ENCODE assay signal across 15 cellular contexts in the genomic region with DNA sequence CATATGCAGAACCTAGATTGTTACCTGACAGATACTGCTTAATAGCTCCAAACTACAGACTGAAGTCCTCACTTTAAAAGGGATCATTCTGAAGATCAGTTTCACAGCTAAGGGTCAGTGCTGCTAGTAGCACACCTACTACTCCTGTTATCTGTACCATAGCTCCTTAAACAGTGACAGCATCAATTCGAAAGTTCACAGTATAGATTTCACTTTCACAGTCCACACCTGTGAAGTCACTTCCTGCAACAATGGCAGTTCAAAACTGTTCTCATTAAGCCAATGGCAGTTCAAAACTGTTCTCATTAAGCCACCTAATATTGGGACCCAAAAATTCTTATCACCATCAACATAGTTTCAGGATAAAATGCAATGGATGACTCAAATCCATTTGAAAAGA. TPM values are rescaled to one million over a fixed set of nuclear protein-coding genes. Genes with fewer than 3 reads are reported as not detected.
DNase-seq lines count a peak whose midpoint lies in the region; ATAC-seq, FAIRE-seq and TF ChIP-seq lines count a peak whose summit lies in the region.
"Had no signal": no experiment of that assay in that cellular context is flagged by ENCODE, and none has a peak within 500 bp of the region (broad histone marks: within the 10 kb centered on the region; RNA-seq: fewer than 3 reads in every experiment).

No MANE protein-coding gene starts in this region.

- H3K27ac ChIP-seq in dorsolateral prefrontal cortex = no peak overlapping the region
- H3K27ac ChIP-seq: hepatocyte had no signal

- no peaks in the 10 kb centered on the region for H3K9me3 Mint-ChIP-seq in natural killer cell treated with Interleukin-12 subunit alpha and Interleukin-12 subunit beta and Interleukin-15 and Interleukin-18, amount 100 ng/mL, for 72 hours
- H3K9me3 Mint-ChIP-seq in natural killer cell = no peaks in the 10 kb centered on the region

- peaks cover 12 to 15% of the 10 kb centered on the region in 2 donors for H3K4me1 Mint-ChIP-seq in natural killer cell treated with Interleukin-12 subunit alpha and Interleukin-12 subunit beta and Interleukin-15 and Interleukin-18, amount 100 ng/mL, for 72 hours (ENCODE audit: low read depth in 2 of 2)
- peaks cover 6 to 12% of the 10 kb centered on the region in 2 donors for H3K4me1 Mint-ChIP-seq in natural killer cell

- DNase-seq in natural killer cell treated with Interleukin-12 subunit alpha and Interleukin-12 subunit beta and Interleukin-15 and Interleukin-18, amount 100 ng/mL, for 72 hours (ENCODE audit: low spot score) = no peak
- DNase-seq in natural killer cell (no peak), urothelium cell line (ENCODE audit: low spot score) (no peak), dorsolateral prefrontal cortex (no peak), ecto neural progenitor cell (ENCODE audit: low spot score) (no peak), cardiac septum (ENCODE audit: low spot score) (no peak)
- DNase-seq: activated CD8-positive, alpha-beta memory T cell treated with anti-CD3 and anti-CD28 coated beads, Interleukin-2, amount 50 U/mL, for 48 hours; AML-193; MV-4-11; SIG-M5 had no signal

- FAIRE-seq in urothelium cell line (lab: Jason Lieb, UNC) = peak; percentile 27
- FAIRE-seq: colon had no signal

- peaks cover 0 to 2% of the 10 kb centered on the region in 2 donors for H3K27me3 Mint-ChIP-seq in natural killer cell treated with Interleukin-12 subunit alpha and Interleukin-12 subunit beta and Interleukin-15 and Interleukin-18, amount 100 ng/mL, for 72 hours
- peaks cover 0 to 4% of the 10 kb centered on the region in 2 donors for H3K27me3 Mint-ChIP-seq in natural killer cell (ENCODE audit: low read depth in 2 of 2)

- H3K27ac Mint-ChIP-seq in natural killer cell treated with Interleukin-12 subunit alpha and Interleukin-12 subunit beta and Interleukin-15 and Interleukin-18, amount 100 ng/mL, for 72 hours = no peak overlapping the region
- H3K27ac Mint-ChIP-seq in natural killer cell = no peak overlapping the region
- H3K27ac Mint-ChIP-seq: GM23338 had no signal

- no peaks in the 10 kb centered on the region for H3K27me3 ChIP-seq in dorsolateral prefrontal cortex
- H3K27me3 ChIP-seq: hepatocyte had no signal

- no peaks in the 10 kb centered on the region for H3K36me3 Mint-ChIP-seq in natural killer cell treated with Interleukin-12 subunit alpha and Interleukin-12 subunit beta and Interleukin-15 and Interleukin-18, amount 100 ng/mL, for 72 hours
- H3K36me3 Mint-ChIP-seq in natural killer cell = no peaks in the 10 kb centered on the region

- no peak overlapping the region for H3K4me3 ChIP-seq in dorsolateral prefrontal cortex
- H3K4me3 ChIP-seq: GM23338, hepatocyte had no signal

- no peak overlapping the region for H3K4me3 Mint-ChIP-seq in natural killer cell treated with Interleukin-12 subunit alpha and Interleukin-12 subunit beta and Interleukin-15 and Interleukin-18, amount 100 ng/mL, for 72 hours
- no peak overlapping the region for H3K4me3 Mint-ChIP-seq in natural killer cell
- H3K4me3 Mint-ChIP-seq: GM23338 had no signal

- peak; percentile 57 to 78 for ATAC-seq in natural killer cell treated with Interleukin-12 subunit alpha and Interleukin-12 subunit beta and Interleukin-15 and Interleukin-18, amount 100 ng/mL, for 72 hours
- no peak for ATAC-seq in natural killer cell
- peak; percentile 100 for ATAC-seq in GM21786 (IDR thresholded peaks at IDR 0.05; ENCODE audit: unreplicated experiment)
- ATAC-seq in HG03439 (IDR thresholded peaks at IDR 0.05; ENCODE audit: unreplicated experiment) = peak; percentile 100
- ATAC-seq: GM23338 had no signal

- TF ChIP-seq CTCF in natural killer cell (IDR thresholded peaks at IDR 0.05) (no peak), dorsolateral prefrontal cortex (IDR thresholded peaks at IDR 0.05 in 54 of 56, conservative IDR thresholded peaks at IDR 0.05 in 2 of 56; ENCODE audit: low read depth in 1 of 56, partially characterized antibody in 56 of 56) (no peak)

- intact Hi-C loops in natural killer cell (cut with micrococcal nuclease) = no loop called here
- intact Hi-C loops in dorsolateral prefrontal cortex (cut with DNase I) = no loop called here
- intact Hi-C loops in cardiac septum (cut with DNase I) = no loop called here

RNA-seq across cellular contexts. Expression of a gene that starts 10.7 kb away (rescaled TPM):
- total RNA-seq in natural killer cell treated with Interleukin-12 subunit alpha and Interleukin-12 subunit beta and Interleukin-15 and Interleukin-18, amount 100 ng/mL, for 72 hours = 10 to 100 TPM; 16.4 to 23.9 TPM
- total RNA-seq in natural killer cell = 10 to 100 TPM; 36.0 to 42.4 (median 39.5) TPM
- 10 to 100 TPM; 18.3 to 49.6 (median 29.3) TPM for total RNA-seq in dorsolateral prefrontal cortex
- 26.5 TPM for total RNA-seq in cardiac septum

Comparison
In these comparisons a context has a peak if more than half of its experiments do, and no peak if none do; other contexts are left out.
1. ATAC-seq: peak in natural killer cell treated with Interleukin-12 subunit alpha and Interleukin-12 subunit beta and Interleukin-15 and Interleukin-18, amount 100 ng/mL, for 72 hours (2 of 2), GM21786 (single experiment) and HG03439 (single experiment); none in natural killer cell (0 of 3).